14 cellular contexts compared by ENCODE assay signal in the genomic region with DNA sequence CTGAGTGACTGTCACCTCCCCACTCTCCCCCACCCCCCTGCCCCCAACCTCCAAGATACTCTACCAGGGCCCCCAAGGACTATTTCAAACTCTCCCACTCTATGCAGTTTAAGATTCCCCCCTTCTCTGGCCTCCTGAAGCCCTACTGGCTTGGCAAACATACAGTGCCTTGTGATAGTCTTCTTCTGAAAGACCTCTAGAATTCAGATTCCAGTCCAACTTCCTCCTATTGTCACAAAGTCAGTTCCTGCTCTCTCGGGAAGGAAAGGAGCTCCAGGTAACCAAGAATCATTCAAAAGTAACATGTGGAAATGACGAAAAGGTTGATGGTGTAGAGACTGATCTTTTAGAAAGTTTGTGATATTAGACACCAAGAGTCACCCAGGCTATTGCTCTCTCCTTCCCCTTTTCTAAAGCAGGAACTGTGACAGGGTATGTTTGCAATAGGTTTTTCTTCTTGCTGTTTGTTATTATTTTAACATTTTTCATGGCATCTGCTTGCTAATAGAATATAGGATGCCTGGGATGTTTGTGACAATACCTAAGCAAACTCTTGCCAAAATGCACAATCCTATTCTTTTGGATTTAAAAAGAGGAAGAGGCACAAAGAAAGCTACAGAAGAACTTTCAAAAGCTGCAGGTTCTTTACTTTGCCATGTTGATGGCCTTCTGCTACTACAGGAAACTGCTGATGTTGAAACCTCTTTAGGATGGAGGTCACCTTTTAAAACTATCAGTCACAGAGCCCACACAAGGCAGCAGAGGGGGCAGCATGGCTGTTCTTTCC.
DNase-seq lines count a peak whose midpoint lies in the region; ATAC-seq, FAIRE-seq and TF ChIP-seq lines count a peak whose summit lies in the region.
"Had no signal": no experiment of that assay in that cellular context is flagged by ENCODE, and none has a peak within 500 bp of the region (broad histone marks: within the 10 kb centered on the region; RNA-seq: fewer than 3 reads in every experiment).

No MANE protein-coding gene starts in this region.

- H3K36me3 ChIP-seq in mammary epithelial cell (ENCODE audit: insufficient read depth, low read length) (no peaks in the 10 kb centered on the region), lower lobe of right lung (no peaks in the 10 kb centered on the region)
- H3K36me3 ChIP-seq: vagina had no signal

- H3K27ac Mint-ChIP-seq in MCF 10A (ENCODE audit: low read depth, unreplicated experiment) (peak overlapping the region; percentile 71), T-cell (peak overlapping the region; percentile 27 to 79), type B pancreatic cell (no peak overlapping the region)

- H3K4me1 ChIP-seq in mammary epithelial cell (ENCODE audit: insufficient read depth, low read length) (peaks cover 14% of the 10 kb centered on the region), lower lobe of right lung (peaks cover 36% of the 10 kb centered on the region), foreskin keratinocyte (no peaks in the 10 kb centered on the region)

- 71% methylated on average over 2 of the region's 2 CpGs for WGBS in mammary epithelial cell (ENCODE audit: low coverage, missing lambda C conversion rate)

- no peaks in the 10 kb centered on the region for H4K20me1 ChIP-seq in mammary epithelial cell (ENCODE audit: insufficient read depth, low read length)

- H3K36me3 Mint-ChIP-seq in MCF 10A (ENCODE audit: insufficient read depth, unreplicated experiment) (peaks cover 56% of the 10 kb centered on the region), T-cell (no peaks in the 10 kb centered on the region), type B pancreatic cell (peaks cover 3% of the 10 kb centered on the region)

- BruUV-seq in MCF 10A (replicated peaks; lab: Mats Ljungman, UMichigan) (no TSS peak), mammary epithelial cell (replicated peaks; lab: Mats Ljungman, UMichigan) (no TSS peak)

- H3K4me3 Mint-ChIP-seq in MCF 10A (ENCODE audit: unreplicated experiment) (no peak overlapping the region), T-cell (peak overlapping the region; percentile 15 to 80 (median 23)), type B pancreatic cell (peak overlapping the region; percentile 60)

- no peak for TF ChIP-seq CTCF in MCF 10A (IDR thresholded peaks at IDR 0.05; ENCODE audit: unreplicated experiment)
- TF ChIP-seq CTCF in mammary epithelial cell (conservative IDR thresholded peaks at IDR 0.05 in 1 of 2, IDR thresholded peaks at IDR 0.05 in 1 of 2; ENCODE audit: extremely low read depth in 1 of 2, insufficient read depth in 1 of 2, low read depth in 1 of 2, low read length in 2 of 2), result no peak
- no peak for TF ChIP-seq CTCF in lower lobe of right lung (IDR thresholded peaks at IDR 0.05)
- no peak for TF ChIP-seq CTCF in type B pancreatic cell (conservative IDR thresholded peaks at IDR 0.05)
- no peak for TF ChIP-seq CTCF in foreskin keratinocyte (conservative IDR thresholded peaks at IDR 0.05)

- no peak overlapping the region for H2AFZ ChIP-seq in mammary epithelial cell (ENCODE audit: low read depth, low read length)
- H2AFZ ChIP-seq: PC-9 had no signal

- no peaks in the 10 kb centered on the region for H3K27me3 ChIP-seq in mammary epithelial cell (ENCODE audit: insufficient read depth, low read length)
- peaks cover 4% of the 10 kb centered on the region for H3K27me3 ChIP-seq in lower lobe of right lung (ENCODE audit: low read depth)
- H3K27me3 ChIP-seq in foreskin keratinocyte, result peaks cover 22% of the 10 kb centered on the region
- H3K27me3 ChIP-seq: vagina had no signal

- FAIRE-seq in frontal cortex (lab: Jason Lieb, UNC), result no peak
- FAIRE-seq: small intestine had no signal

- intact Hi-C loops in MCF 10A (cut with micrococcal nuclease) (no loop called here), mammary epithelial cell (cut with micrococcal nuclease) (no loop called here), lower lobe of right lung (cut with DNase I) (no loop called here)

- in situ Hi-C loops in mammary epithelial cell (cut with MboI; ENCODE audit: low sequenced_read_pairs in 2 of 2), result loop anchor here in 1 of 2 donors (25.0 kb wide), 1 partner anchor 238 kb away; no protein-coding TSS in a partner anchor

- no peak overlapping the region for H3K9ac ChIP-seq in mammary epithelial cell (ENCODE audit: insufficient read depth, low read length)

- no peak for ATAC-seq in T-cell (replicated peaks in 1 of 4)
- no peak for ATAC-seq in lower lobe of right lung
- no peak for ATAC-seq in HG03196 (IDR thresholded peaks at IDR 0.05; ENCODE audit: unreplicated experiment)
- ATAC-seq in foreskin keratinocyte, result no peak

- H3K27ac ChIP-seq in mammary epithelial cell (ENCODE audit: insufficient read depth, low read depth, low read length), result no peak overlapping the region
- H3K27ac ChIP-seq in lower lobe of right lung, result peak overlapping the region; percentile 91
- H3K27ac ChIP-seq in foreskin keratinocyte, result no peak overlapping the region
- H3K27ac ChIP-seq: PC-9, vagina had no signal

- CTCF ChIA-PET in MCF 10A (lab: Yijun Ruan, JAX), result interaction anchor here (0.6 kb wide), 1 partner anchor 202 kb away, joined by 3 read pairs; no protein-coding TSS in a partner anchor
- CTCF ChIA-PET in mammary epithelial cell (lab: Charles Lee; ENCODE audit: low non-redundant PET), result no interaction called here
- CTCF ChIA-PET in T-cell (lab: Charles Lee), result interaction anchor here (0.5 to 1.3 kb wide), 2 partner anchors 175 to 341 kb away, joined by 3 read pairs; no protein-coding TSS in a partner anchor

- H3K9me3 ChIP-seq in mammary epithelial cell (replicated peaks; ENCODE audit: insufficient read depth, low read length) (no peaks in the 10 kb centered on the region), lower lobe of right lung (no peaks in the 10 kb centered on the region)
- H3K9me3 ChIP-seq: vagina had no signal

- POLR2A ChIA-PET in MCF 10A (lab: Yijun Ruan, JAX), result no interaction called here
- POLR2A ChIA-PET in T-cell (lab: Charles Lee), result interaction anchor here in 1 of 2 donors (0.6 kb wide), 1 partner anchor 171 kb away, joined by 3 read pairs; no protein-coding TSS in a partner anchor

- dilution Hi-C loops in mammary epithelial cell (cut with HindIII; ENCODE audit: low sequenced_read_pairs), result no loop called here

- DNase-seq in MCF 10A (ENCODE audit: unreplicated experiment) (no peak), mammary epithelial cell (no peak), T-cell (no peak), lower lobe of right lung (no peak), type B pancreatic cell (ENCODE audit: extremely low spot score, unreplicated experiment) (no peak), foreskin keratinocyte (no peak), frontal cortex (ENCODE audit: low spot score in 2 of 2) (no peak)
- DNase-seq: activated T-cell treated with anti-CD3 and anti-CD28 coated beads for 4 hours, erythroblast, NCI-H2171 treated with DMSO at 0.1 percent for 48 hours, PC-9, small intestine had no signal

- no peaks in the 10 kb centered on the region for H3K27me3 Mint-ChIP-seq in MCF 10A (ENCODE audit: insufficient read depth, unreplicated experiment)
- H3K27me3 Mint-ChIP-seq in T-cell, result no peaks in the 10 kb centered on the region
- H3K27me3 Mint-ChIP-seq in type B pancreatic cell, result peaks cover 35% of the 10 kb centered on the region

- H3K4me2 ChIP-seq in mammary epithelial cell (ENCODE audit: insufficient read depth, low read depth, low read length), result no peak overlapping the region
- H3K4me2 ChIP-seq: PC-9 had no signal

- H3K4me3 ChIP-seq in mammary epithelial cell (replicated peaks in 1 of 3; ENCODE audit: insufficient read depth in 1 of 3, low read depth in 2 of 3, low read length in 3 of 3) (no peak overlapping the region), lower lobe of right lung (no peak overlapping the region)
- H3K4me3 ChIP-seq: PC-9, vagina had no signal

- H3K4me1 Mint-ChIP-seq in MCF 10A (ENCODE audit: insufficient read depth, unreplicated experiment) (no peaks in the 10 kb centered on the region), T-cell (peaks cover 42 to 54% (median 47%) of the 10 kb centered on the region in 3 donors), type B pancreatic cell (ENCODE audit: unreplicated experiment) (peaks cover 5% of the 10 kb centered on the region)

- H3K9me3 Mint-ChIP-seq in MCF 10A (ENCODE audit: unreplicated experiment) (no peaks in the 10 kb centered on the region), T-cell (no peaks in the 10 kb centered on the region), type B pancreatic cell (no peaks in the 10 kb centered on the region)

- H3K79me2 ChIP-seq in mammary epithelial cell (ENCODE audit: insufficient read depth, low read length), result no peaks in the 10 kb centered on the region
